1 cellular context compared by ENCODE assay signal in the genomic region with DNA sequence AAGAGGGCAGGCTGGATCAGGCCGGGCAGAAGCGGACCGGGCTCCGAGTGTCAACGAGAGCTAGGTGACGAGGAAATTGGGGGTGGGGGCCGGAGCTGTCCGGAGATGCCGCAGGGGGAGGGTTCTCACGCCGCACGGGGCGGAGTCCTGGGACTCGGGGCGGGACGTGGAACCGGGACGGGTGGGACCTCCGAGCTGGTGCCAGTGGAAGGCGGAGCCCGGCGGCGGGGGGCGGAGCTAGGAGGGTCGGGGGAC.
A peak's percentile ranks its signal among the peaks of the same experiment; 100 is the strongest.
TF ChIP-seq lines count a peak whose summit lies in the region.

No MANE protein-coding gene starts in this region.

TF ChIP-seq in HepG2, 621 proteins besides CTCF, POLR2A, EP300 and RAD21 (continued from another document and continues in another):
- TF ChIP-seq, protein P1, sequence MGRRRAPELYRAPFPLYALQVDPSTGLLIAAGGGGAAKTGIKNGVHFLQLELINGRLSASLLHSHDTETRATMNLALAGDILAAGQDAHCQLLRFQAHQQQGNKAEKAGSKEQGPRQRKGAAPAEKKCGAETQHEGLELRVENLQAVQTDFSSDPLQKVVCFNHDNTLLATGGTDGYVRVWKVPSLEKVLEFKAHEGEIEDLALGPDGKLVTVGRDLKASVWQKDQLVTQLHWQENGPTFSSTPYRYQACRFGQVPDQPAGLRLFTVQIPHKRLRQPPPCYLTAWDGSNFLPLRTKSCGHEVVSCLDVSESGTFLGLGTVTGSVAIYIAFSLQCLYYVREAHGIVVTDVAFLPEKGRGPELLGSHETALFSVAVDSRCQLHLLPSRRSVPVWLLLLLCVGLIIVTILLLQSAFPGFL (CRISPR knock-in tag; IDR thresholded peaks at IDR 0.05): no peak
- TF ChIP-seq ARNTL (CRISPR knock-in tag; IDR thresholded peaks at IDR 0.05): no peak
- no peak for TF ChIP-seq GPN1 (CRISPR knock-in tag; IDR thresholded peaks at IDR 0.05; ENCODE audit: borderline replicate concordance)
- TF ChIP-seq PLRG1 (conservative IDR thresholded peaks at IDR 0.05): no peak
- TF ChIP-seq, protein P2, sequence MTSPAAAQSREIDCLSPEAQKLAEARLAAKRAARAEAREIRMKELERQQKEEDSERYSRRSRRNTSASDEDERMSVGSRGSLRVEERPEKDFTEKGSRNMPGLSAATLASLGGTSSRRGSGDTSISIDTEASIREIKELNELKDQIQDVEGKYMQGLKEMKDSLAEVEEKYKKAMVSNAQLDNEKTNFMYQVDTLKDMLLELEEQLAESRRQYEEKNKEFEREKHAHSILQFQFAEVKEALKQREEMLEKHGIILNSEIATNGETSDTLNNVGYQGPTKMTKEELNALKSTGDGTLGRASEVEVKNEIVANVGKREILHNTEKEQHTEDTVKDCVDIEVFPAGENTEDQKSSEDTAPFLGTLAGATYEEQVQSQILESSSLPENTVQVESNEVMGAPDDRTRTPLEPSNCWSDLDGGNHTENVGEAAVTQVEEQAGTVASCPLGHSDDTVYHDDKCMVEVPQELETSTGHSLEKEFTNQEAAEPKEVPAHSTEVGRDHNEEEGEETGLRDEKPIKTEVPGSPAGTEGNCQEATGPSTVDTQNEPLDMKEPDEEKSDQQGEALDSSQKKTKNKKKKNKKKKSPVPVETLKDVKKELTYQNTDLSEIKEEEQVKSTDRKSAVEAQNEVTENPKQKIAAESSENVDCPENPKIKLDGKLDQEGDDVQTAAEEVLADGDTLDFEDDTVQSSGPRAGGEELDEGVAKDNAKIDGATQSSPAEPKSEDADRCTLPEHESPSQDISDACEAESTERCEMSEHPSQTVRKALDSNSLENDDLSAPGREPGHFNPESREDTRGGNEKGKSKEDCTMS (CRISPR knock-in tag; conservative IDR thresholded peaks at IDR 0.05): no peak
- TF ChIP-seq ZSCAN22 (CRISPR knock-in tag; IDR thresholded peaks at IDR 0.05): no peak
- 0 out of 2 replicates have a peak, but pooled peaks have one; percentile 3 for TF ChIP-seq ATF3 (CRISPR knock-in tag; IDR thresholded peaks at IDR 0.05)
- TF ChIP-seq ZSCAN12 (CRISPR knock-in tag; IDR thresholded peaks at IDR 0.05): no peak
- no peak; the same call in 1 of the 2 replicates for TF ChIP-seq CSRNP1 (CRISPR knock-in tag; IDR thresholded peaks at IDR 0.05)
- TF ChIP-seq ZNF101 (CRISPR knock-in tag; IDR thresholded peaks at IDR 0.05; ENCODE audit: borderline replicate concordance, low read depth): no peak
- peak in 1 of 2 experiments; percentile 30; a peak in 1 of 4 replicates for TF ChIP-seq KLF16 (CRISPR knock-in tag; IDR thresholded peaks at IDR 0.05)
- TF ChIP-seq, protein P3, sequence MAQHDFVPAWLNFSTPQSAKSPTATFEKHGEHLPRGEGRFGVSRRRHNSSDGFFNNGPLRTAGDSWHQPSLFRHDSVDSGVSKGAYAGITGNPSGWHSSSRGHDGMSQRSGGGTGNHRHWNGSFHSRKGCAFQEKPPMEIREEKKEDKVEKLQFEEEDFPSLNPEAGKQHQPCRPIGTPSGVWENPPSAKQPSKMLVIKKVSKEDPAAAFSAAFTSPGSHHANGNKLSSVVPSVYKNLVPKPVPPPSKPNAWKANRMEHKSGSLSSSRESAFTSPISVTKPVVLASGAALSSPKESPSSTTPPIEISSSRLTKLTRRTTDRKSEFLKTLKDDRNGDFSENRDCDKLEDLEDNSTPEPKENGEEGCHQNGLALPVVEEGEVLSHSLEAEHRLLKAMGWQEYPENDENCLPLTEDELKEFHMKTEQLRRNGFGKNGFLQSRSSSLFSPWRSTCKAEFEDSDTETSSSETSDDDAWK (CRISPR knock-in tag; IDR thresholded peaks at IDR 0.05): no peak
- TF ChIP-seq ZNF749 (CRISPR knock-in tag; IDR thresholded peaks at IDR 0.05; ENCODE audit: borderline replicate concordance): peak; percentile 30; the same call in 1 of the 2 replicates
- TF ChIP-seq, protein P4, sequence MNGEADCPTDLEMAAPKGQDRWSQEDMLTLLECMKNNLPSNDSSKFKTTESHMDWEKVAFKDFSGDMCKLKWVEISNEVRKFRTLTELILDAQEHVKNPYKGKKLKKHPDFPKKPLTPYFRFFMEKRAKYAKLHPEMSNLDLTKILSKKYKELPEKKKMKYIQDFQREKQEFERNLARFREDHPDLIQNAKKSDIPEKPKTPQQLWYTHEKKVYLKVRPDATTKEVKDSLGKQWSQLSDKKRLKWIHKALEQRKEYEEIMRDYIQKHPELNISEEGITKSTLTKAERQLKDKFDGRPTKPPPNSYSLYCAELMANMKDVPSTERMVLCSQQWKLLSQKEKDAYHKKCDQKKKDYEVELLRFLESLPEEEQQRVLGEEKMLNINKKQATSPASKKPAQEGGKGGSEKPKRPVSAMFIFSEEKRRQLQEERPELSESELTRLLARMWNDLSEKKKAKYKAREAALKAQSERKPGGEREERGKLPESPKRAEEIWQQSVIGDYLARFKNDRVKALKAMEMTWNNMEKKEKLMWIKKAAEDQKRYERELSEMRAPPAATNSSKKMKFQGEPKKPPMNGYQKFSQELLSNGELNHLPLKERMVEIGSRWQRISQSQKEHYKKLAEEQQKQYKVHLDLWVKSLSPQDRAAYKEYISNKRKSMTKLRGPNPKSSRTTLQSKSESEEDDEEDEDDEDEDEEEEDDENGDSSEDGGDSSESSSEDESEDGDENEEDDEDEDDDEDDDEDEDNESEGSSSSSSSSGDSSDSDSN (CRISPR knock-in tag; IDR thresholded peaks at IDR 0.05): 0 out of 2 replicates have a peak, but pooled peaks have one; percentile 11
- 0 out of 2 replicates have a peak, but pooled peaks have one; percentile 30 for TF ChIP-seq ZNF253 (CRISPR knock-in tag; IDR thresholded peaks at IDR 0.05; ENCODE audit: borderline replicate concordance)
- no peak for TF ChIP-seq BATF2 (CRISPR knock-in tag; IDR thresholded peaks at IDR 0.05)
- TF ChIP-seq ZNF878 (CRISPR knock-in tag; IDR thresholded peaks at IDR 0.05): no peak
- peak; percentile 67; the same call in 1 of the 2 replicates for TF ChIP-seq ARID4A (CRISPR knock-in tag; IDR thresholded peaks at IDR 0.05; ENCODE audit: borderline replicate concordance)
- no peak for TF ChIP-seq ZNF275 (CRISPR knock-in tag; IDR thresholded peaks at IDR 0.05; ENCODE audit: borderline replicate concordance)
- TF ChIP-seq, protein P5, sequence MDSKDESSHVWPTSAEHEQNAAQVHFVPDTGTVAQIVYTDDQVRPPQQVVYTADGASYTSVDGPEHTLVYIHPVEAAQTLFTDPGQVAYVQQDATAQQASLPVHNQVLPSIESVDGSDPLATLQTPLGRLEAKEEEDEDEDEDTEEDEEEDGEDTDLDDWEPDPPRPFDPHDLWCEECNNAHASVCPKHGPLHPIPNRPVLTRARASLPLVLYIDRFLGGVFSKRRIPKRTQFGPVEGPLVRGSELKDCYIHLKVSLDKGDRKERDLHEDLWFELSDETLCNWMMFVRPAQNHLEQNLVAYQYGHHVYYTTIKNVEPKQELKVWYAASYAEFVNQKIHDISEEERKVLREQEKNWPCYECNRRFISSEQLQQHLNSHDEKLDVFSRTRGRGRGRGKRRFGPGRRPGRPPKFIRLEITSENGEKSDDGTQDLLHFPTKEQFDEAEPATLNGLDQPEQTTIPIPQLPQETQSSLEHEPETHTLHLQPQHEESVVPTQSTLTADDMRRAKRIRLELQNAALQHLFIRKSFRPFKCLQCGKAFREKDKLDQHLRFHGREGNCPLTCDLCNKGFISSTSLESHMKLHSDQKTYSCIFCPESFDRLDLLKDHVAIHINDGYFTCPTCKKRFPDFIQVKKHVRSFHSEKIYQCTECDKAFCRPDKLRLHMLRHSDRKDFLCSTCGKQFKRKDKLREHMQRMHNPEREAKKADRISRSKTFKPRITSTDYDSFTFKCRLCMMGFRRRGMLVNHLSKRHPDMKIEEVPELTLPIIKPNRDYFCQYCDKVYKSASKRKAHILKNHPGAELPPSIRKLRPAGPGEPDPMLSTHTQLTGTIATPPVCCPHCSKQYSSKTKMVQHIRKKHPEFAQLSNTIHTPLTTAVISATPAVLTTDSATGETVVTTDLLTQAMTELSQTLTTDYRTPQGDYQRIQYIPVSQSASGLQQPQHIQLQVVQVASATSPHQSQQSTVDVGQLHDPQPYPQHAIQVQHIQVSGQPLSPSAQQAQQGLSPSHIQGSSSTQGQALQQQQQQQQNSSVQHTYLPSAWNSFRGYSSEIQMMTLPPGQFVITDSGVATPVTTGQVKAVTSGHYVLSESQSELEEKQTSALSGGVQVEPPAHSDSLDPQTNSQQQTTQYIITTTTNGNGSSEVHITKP (CRISPR knock-in tag; IDR thresholded peaks at IDR 0.05; ENCODE audit: low read depth): no peak
- TF ChIP-seq CHD2 (IDR thresholded peaks at IDR 0.05; ENCODE audit: low read depth, low read length): no peak
- no peak for TF ChIP-seq MAFF (IDR thresholded peaks at IDR 0.05; ENCODE audit: low read depth, low read length)
- TF ChIP-seq, protein P6, sequence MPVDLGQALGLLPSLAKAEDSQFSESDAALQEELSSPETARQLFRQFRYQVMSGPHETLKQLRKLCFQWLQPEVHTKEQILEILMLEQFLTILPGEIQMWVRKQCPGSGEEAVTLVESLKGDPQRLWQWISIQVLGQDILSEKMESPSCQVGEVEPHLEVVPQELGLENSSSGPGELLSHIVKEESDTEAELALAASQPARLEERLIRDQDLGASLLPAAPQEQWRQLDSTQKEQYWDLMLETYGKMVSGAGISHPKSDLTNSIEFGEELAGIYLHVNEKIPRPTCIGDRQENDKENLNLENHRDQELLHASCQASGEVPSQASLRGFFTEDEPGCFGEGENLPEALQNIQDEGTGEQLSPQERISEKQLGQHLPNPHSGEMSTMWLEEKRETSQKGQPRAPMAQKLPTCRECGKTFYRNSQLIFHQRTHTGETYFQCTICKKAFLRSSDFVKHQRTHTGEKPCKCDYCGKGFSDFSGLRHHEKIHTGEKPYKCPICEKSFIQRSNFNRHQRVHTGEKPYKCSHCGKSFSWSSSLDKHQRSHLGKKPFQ (CRISPR knock-in tag; IDR thresholded peaks at IDR 0.05; ENCODE audit: insufficient replicate concordance): peak; percentile 1
- TF ChIP-seq ZNF296 (CRISPR knock-in tag; conservative IDR thresholded peaks at IDR 0.05): no peak
- 0 out of 2 replicates have a peak, but pooled peaks have one; percentile 59 for TF ChIP-seq ZNF839 (CRISPR knock-in tag; IDR thresholded peaks at IDR 0.05; ENCODE audit: borderline replicate concordance)
- no peak for TF ChIP-seq ZNF350 (CRISPR knock-in tag; IDR thresholded peaks at IDR 0.05; ENCODE audit: borderline replicate concordance, low read depth)
- TF ChIP-seq ELF4 (CRISPR knock-in tag; IDR thresholded peaks at IDR 0.05; ENCODE audit: borderline replicate concordance): no peak
- no peak for TF ChIP-seq ETS1 (CRISPR knock-in tag; IDR thresholded peaks at IDR 0.05)
